26 cellular contexts compared by ENCODE assay signal in genomic region chr13:77016241-77016812, GRCh38. TPM values are rescaled to one million over a fixed set of nuclear protein-coding genes. Genes with fewer than 3 reads are reported as not detected.
A peak's percentile ranks its signal among the peaks of the same experiment; 100 is the strongest.
DNase-seq lines count a peak whose midpoint lies in the region; ATAC-seq and TF ChIP-seq lines count a peak whose summit lies in the region.
"Had no signal": no experiment of that assay in that cellular context is flagged by ENCODE, and none has a peak within 500 bp of the region (broad histone marks: within the 10 kb centered on the region; RNA-seq: fewer than 3 reads in every experiment).

No MANE protein-coding gene starts in this region.

- H3K27ac Mint-ChIP-seq in CD4-positive, alpha-beta T cell: peak overlapping the region; percentile 61
- H3K27ac Mint-ChIP-seq in type B pancreatic cell: no peak overlapping the region
- H3K27ac Mint-ChIP-seq: activated B cell treated with CpG ODN at 0.5 μM for 24 hours; activated CD4-positive, alpha-beta memory T cell treated with anti-CD3 and anti-CD28 coated beads, Interleukin-2, amount 10 ng/mL, durations not matched to agents 7 days and 5 days; activated naive CD8-positive, alpha-beta T cell treated with anti-CD3 and anti-CD28 coated beads for 36 hours had no signal

- TF ChIP-seq POLR2A in gastrocnemius medialis (IDR thresholded peaks at IDR 0.05): no peak

- H3K4me3 ChIP-seq in gastrocnemius medialis: no peak overlapping the region
- H3K4me3 ChIP-seq: cardiac muscle cell, lower lobe of right lung, skin epidermis had no signal

- in situ Hi-C loops in gastrocnemius medialis (cut with MboI; ENCODE audit: low sequenced_read_pairs in 4 of 4): no loop called here

- no peak for TF ChIP-seq CTCF in CD4-positive, alpha-beta T cell (IDR thresholded peaks at IDR 0.05)
- TF ChIP-seq CTCF in gastrocnemius medialis (IDR thresholded peaks at IDR 0.05 in 4 of 5, conservative IDR thresholded peaks at IDR 0.05 in 1 of 5) (no peak), type B pancreatic cell (conservative IDR thresholded peaks at IDR 0.05) (no peak)

- H3K27me3 Mint-ChIP-seq in CD4-positive, alpha-beta T cell: no peaks in the 10 kb centered on the region
- no peaks in the 10 kb centered on the region for H3K27me3 Mint-ChIP-seq in type B pancreatic cell
- H3K27me3 Mint-ChIP-seq: activated B cell treated with CpG ODN at 0.5 μM for 24 hours; activated CD4-positive, alpha-beta memory T cell treated with anti-CD3 and anti-CD28 coated beads, Interleukin-2, amount 10 ng/mL, durations not matched to agents 7 days and 5 days; activated naive CD8-positive, alpha-beta T cell treated with anti-CD3 and anti-CD28 coated beads for 36 hours; CD4-positive, alpha-beta memory T cell had no signal

- H3K9me3 ChIP-seq in CD4-positive, alpha-beta T cell (ENCODE audit: control insufficient read depth, low read length): no peaks in the 10 kb centered on the region
- no peaks in the 10 kb centered on the region for H3K9me3 ChIP-seq in gastrocnemius medialis
- H3K9me3 ChIP-seq: lower lobe of right lung had no signal

- no peak overlapping the region for H3K4me3 Mint-ChIP-seq in CD4-positive, alpha-beta T cell
- no peak overlapping the region for H3K4me3 Mint-ChIP-seq in type B pancreatic cell
- H3K4me3 Mint-ChIP-seq: activated B cell treated with CpG ODN at 0.5 μM for 24 hours; activated CD4-positive, alpha-beta memory T cell treated with anti-CD3 and anti-CD28 coated beads, Interleukin-2, amount 10 ng/mL, durations not matched to agents 7 days and 5 days; activated naive CD8-positive, alpha-beta T cell treated with anti-CD3 and anti-CD28 coated beads for 36 hours; activated T-cell treated with anti-CD3 and anti-CD28 coated beads, Interleukin-2, amount 50 U/mL, for 4 hours had no signal

- H3K4me1 Mint-ChIP-seq in CD4-positive, alpha-beta T cell (ENCODE audit: low read depth): peaks cover 71% of the 10 kb centered on the region
- H3K4me1 Mint-ChIP-seq in type B pancreatic cell (ENCODE audit: unreplicated experiment): peaks cover 4% of the 10 kb centered on the region

- DNase-seq in CD4-positive, alpha-beta T cell: no peak
- no peak for DNase-seq in caudate nucleus (lab: John Stamatoyannopoulos, UW)
- peak; percentile 26 for DNase-seq in iris pigment epithelial cell (ENCODE audit: low read depth)
- no peak for DNase-seq in gastrocnemius medialis
- DNase-seq in iPS-NIHi11 (ENCODE audit: low spot score): no peak
- DNase-seq in type B pancreatic cell (ENCODE audit: extremely low spot score, unreplicated experiment): no peak
- no peak for DNase-seq in foreskin melanocyte
- DNase-seq in activated CD4-positive, alpha-beta T cell treated with anti-CD3 and anti-CD28 coated beads, Interleukin-2, amount 50 U/mL, for 4 hours: no peak
- DNase-seq: activated B cell treated with CpG ODN at 0.5 μM for 24 hours; activated CD4-positive, alpha-beta memory T cell treated with anti-CD3 and anti-CD28 coated beads, Interleukin-2, amount 10 ng/mL, durations not matched to agents 7 days and 5 days; activated naive CD8-positive, alpha-beta T cell treated with anti-CD3 and anti-CD28 coated beads for 36 hours; activated T-cell treated with anti-CD3 and anti-CD28 coated beads, Interleukin-2, amount 50 U/mL, for 4 hours; CD4-positive, alpha-beta memory T cell; DMS79; effector CD4-positive, alpha-beta T cell; glutamatergic neuron; H7; lower lobe of right lung; NCI-H1436; NCI-H2171; stimulated activated CD4-positive, alpha-beta T cell treated with anti-CD3 and anti-CD28 coated beads, Interleukin-4, amount 100 ng/mL, for 24 hours; T-helper 2 cell had no signal

- H3K4me1 ChIP-seq in gastrocnemius medialis: peaks cover 53 to 62% of the 10 kb centered on the region in 2 donors

- no peaks in the 10 kb centered on the region for H3K9me3 Mint-ChIP-seq in CD4-positive, alpha-beta T cell
- no peaks in the 10 kb centered on the region for H3K9me3 Mint-ChIP-seq in type B pancreatic cell
- H3K9me3 Mint-ChIP-seq: activated B cell treated with CpG ODN at 0.5 μM for 24 hours; activated CD4-positive, alpha-beta memory T cell treated with anti-CD3 and anti-CD28 coated beads, Interleukin-2, amount 10 ng/mL, durations not matched to agents 7 days and 5 days; activated naive CD8-positive, alpha-beta T cell treated with anti-CD3 and anti-CD28 coated beads for 36 hours; activated T-cell treated with anti-CD3 and anti-CD28 coated beads, Interleukin-2, amount 50 U/mL, for 4 hours; CD4-positive, alpha-beta memory T cell had no signal

- no peak overlapping the region for H3K27ac ChIP-seq in CD4-positive, alpha-beta T cell (ENCODE audit: low read depth, low read length)
- H3K27ac ChIP-seq in caudate nucleus (ENCODE audit: low read depth, low read length) (peak overlapping the region; percentile 48), gastrocnemius medialis (peak overlapping the region; percentile 53 to 75 (median 64))
- H3K27ac ChIP-seq: cardiac muscle cell, HL-60, lower lobe of right lung had no signal

- intact Hi-C loops in CD4-positive, alpha-beta T cell (cut with DNase I, micrococcal nuclease): no loop called here
- intact Hi-C loops in gastrocnemius medialis (cut with DNase I; ENCODE audit: low total_unique reads): no loop called here

- H3K36me3 ChIP-seq in gastrocnemius medialis: peaks cover 7 to 70% of the 10 kb centered on the region in 2 donors

- no peak for ATAC-seq in CD4-positive, alpha-beta T cell (ENCODE audit: poor library complexity)
- peak in 1 of 2 donors; percentile 39 for ATAC-seq in gastrocnemius medialis
- ATAC-seq: activated T-cell treated with anti-CD3 and anti-CD28 coated beads, Interleukin-2, amount 50 U/mL, for 4 hours; esophagus mucosa had no signal

- no peaks in the 10 kb centered on the region for H3K27me3 ChIP-seq in CD4-positive, alpha-beta T cell (ENCODE audit: control insufficient read depth, insufficient read depth, low read length)
- no peaks in the 10 kb centered on the region for H3K27me3 ChIP-seq in gastrocnemius medialis
- H3K27me3 ChIP-seq: cardiac muscle cell had no signal

- H3K36me3 Mint-ChIP-seq in CD4-positive, alpha-beta T cell (ENCODE audit: low read depth): peaks cover 94% of the 10 kb centered on the region
- H3K36me3 Mint-ChIP-seq in type B pancreatic cell: peaks cover 44% of the 10 kb centered on the region

- POLR2A ChIA-PET in CD4-positive, alpha-beta T cell (lab: Charles Lee): interaction anchor here (1.5 to 6.3 kb wide), 2 partner anchors 10 to 24 kb away, joined by 5 to 63 read pairs; partner anchors contain the start of gene FBXL3

- CTCF ChIA-PET in CD4-positive, alpha-beta T cell (lab: Charles Lee): interaction anchor here (1.2 to 1.5 kb wide), 2 partner anchors 9 to 10 kb away, joined by 3 to 5 read pairs; no protein-coding TSS in a partner anchor

RNA-seq across cellular contexts. Expression of gene FBXL3, which starts 10.6 kb away (rescaled TPM):
- 10 to 100 TPM; 88.7 to 90.4 TPM for total RNA-seq in CD4-positive, alpha-beta T cell
- total RNA-seq in gastrocnemius medialis: 10 to 100 TPM; 50.6 to 75.6 (median 64.4) TPM
- 28.7 and 36.6 TPM in 2 replicates for total RNA-seq in type B pancreatic cell (ENCODE audit: low replicate concordance)

RNA-seq across cellular contexts. Expression of gene CLN5, which starts 24.4 kb away (rescaled TPM):
- total RNA-seq in CD4-positive, alpha-beta T cell: 10 to 100 TPM; 37.4 to 42.9 TPM
- 10 to 100 TPM in 1 of 4 donors, 1 to 10 TPM in 3; 4.5 to 10.1 (median 7.1) TPM for total RNA-seq in gastrocnemius medialis
- 24.9 and 25.6 TPM in 2 replicates for total RNA-seq in type B pancreatic cell (ENCODE audit: low replicate concordance)
